In the genomic region with DNA sequence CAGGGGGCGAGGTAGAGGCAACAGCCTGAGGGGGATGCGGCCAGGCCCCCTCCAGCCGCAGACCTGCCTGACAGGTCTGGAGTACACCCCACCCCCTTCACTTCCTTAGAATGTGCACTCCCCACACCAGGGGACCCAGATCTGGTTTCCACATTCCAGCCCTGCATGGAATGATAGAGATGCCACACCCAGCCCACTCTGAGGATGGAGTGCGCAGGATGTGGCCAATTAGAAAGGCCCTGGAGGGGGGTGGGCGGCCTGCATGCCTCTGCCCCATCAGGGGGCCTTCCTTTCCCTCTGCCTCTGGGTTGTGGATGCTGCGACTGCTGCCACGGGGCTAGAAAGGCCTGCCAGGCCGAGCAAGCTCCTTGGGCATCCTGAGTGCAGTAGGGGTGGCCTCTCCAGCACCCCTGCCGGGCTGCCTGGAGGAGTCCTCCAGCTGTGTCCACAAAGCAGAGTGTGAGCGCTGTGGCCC, we compare ENCODE assay signal across 16 cellular contexts. TPM values are rescaled to one million over a fixed set of nuclear protein-coding genes. Genes with fewer than 3 reads are reported as not detected.
A peak's percentile ranks its signal among the peaks of the same experiment; 100 is the strongest.
DNase-seq lines count a peak whose midpoint lies in the region; ATAC-seq, FAIRE-seq and TF ChIP-seq lines count a peak whose summit lies in the region.
"Had no signal": no experiment of that assay in that cellular context is flagged by ENCODE, and none has a peak within 500 bp of the region (broad histone marks: within the 10 kb centered on the region; RNA-seq: fewer than 3 reads in every experiment).

No MANE protein-coding gene starts in this region.

- H3K36me3 Mint-ChIP-seq in MCF 10A (ENCODE audit: insufficient read depth, unreplicated experiment), result peaks cover 50% of the 10 kb centered on the region

- no peak overlapping the region for H3K4me3 Mint-ChIP-seq in MCF 10A (ENCODE audit: unreplicated experiment)
- H3K4me3 Mint-ChIP-seq: immature natural killer cell; naive thymus-derived CD4-positive, alpha-beta T cell had no signal

- BruUV-seq in MCF 10A (replicated peaks; lab: Mats Ljungman, UMichigan) (no TSS peak), HepG2 (replicated peaks; lab: Mats Ljungman, UMichigan) (no TSS peak)

- H3K9me3 Mint-ChIP-seq in MCF 10A (ENCODE audit: unreplicated experiment), result no peaks in the 10 kb centered on the region
- H3K9me3 Mint-ChIP-seq: immature natural killer cell had no signal

- no peaks in the 10 kb centered on the region for H3K79me2 ChIP-seq in HepG2 (ENCODE audit: insufficient read depth, low read length)

- no peaks in the 10 kb centered on the region for H3K27me3 ChIP-seq in breast epithelium
- no peaks in the 10 kb centered on the region for H3K27me3 ChIP-seq in HepG2 (ENCODE audit: control insufficient read depth in 1 of 2, insufficient read depth in 2 of 2, low read length in 2 of 2)
- H3K27me3 ChIP-seq: transverse colon had no signal

- no peak overlapping the region for H3K4me2 ChIP-seq in HepG2 (ENCODE audit: low read depth, low read length)

- no peak overlapping the region for H3K27ac Mint-ChIP-seq in MCF 10A (ENCODE audit: low read depth, unreplicated experiment)
- H3K27ac Mint-ChIP-seq: naive thymus-derived CD4-positive, alpha-beta T cell had no signal

- TF ChIP-seq POLR2A in breast epithelium (IDR thresholded peaks at IDR 0.05) (no peak), HepG2 (IDR thresholded peaks at IDR 0.05; ENCODE audit: insufficient read depth in 1 of 2, low read depth in 2 of 2, low read length in 2 of 2) (no peak)

- intact Hi-C loops in breast epithelium (cut with DNase I; ENCODE audit: low total_unique reads) (no loop called here), MCF 10A (cut with micrococcal nuclease) (no loop called here), HepG2 (cut with micrococcal nuclease; ENCODE audit: unreplicated experiment) (no loop called here)

- H3K9ac ChIP-seq in HepG2 (ENCODE audit: insufficient read depth, low read depth, low read length), result no peak overlapping the region

- TF ChIP-seq RAD21 in HepG2 (CRISPR knock-in tag; IDR thresholded peaks at IDR 0.05), result no peak

- POLR2A ChIA-PET in MCF 10A (lab: Yijun Ruan, JAX) (no interaction called here), HepG2 (lab: Yijun Ruan, JAX) (no interaction called here)

- TF ChIP-seq CTCF in breast epithelium (IDR thresholded peaks at IDR 0.05) (no peak), MCF 10A (IDR thresholded peaks at IDR 0.05; ENCODE audit: unreplicated experiment) (no peak), astrocyte of the cerebellum (IDR thresholded peaks at IDR 0.05; ENCODE audit: low read depth, low read length, missing control alignments) (peak; percentile 23), HepG2 (CRISPR knock-in tag; IDR thresholded peaks at IDR 0.05) (no peak)

- H3K9me3 ChIP-seq in breast epithelium (no peaks in the 10 kb centered on the region), HepG2 (ENCODE audit: low read length) (no peaks in the 10 kb centered on the region)
- H3K9me3 ChIP-seq: transverse colon had no signal

- no peaks in the 10 kb centered on the region for H3K36me3 ChIP-seq in breast epithelium
- peaks cover 23 to 45% of the 10 kb centered on the region in 2 experiments for H3K36me3 ChIP-seq in HepG2 (replicated peaks in 1 of 2; ENCODE audit: control insufficient read depth in 1 of 2, insufficient read depth in 2 of 2, low read length in 2 of 2)

- CTCF ChIA-PET in MCF 10A (lab: Yijun Ruan, JAX), result no interaction called here
- CTCF ChIA-PET in HepG2 (lab: Yijun Ruan, JAX; ENCODE audit: low intra/inter-chr PET ratio, low total read pairs), result no interaction called here

- 100% methylated on average over 3 of the region's 10 CpGs for WGBS in HepG2 (ENCODE audit: low lambda C conversion rate)

- H4K20me1 ChIP-seq in HepG2 (ENCODE audit: insufficient read depth, low read length), result 0 out of 2 replicates have a peak, but pooled peaks cover 3% of the 10 kb centered on the region

- no peaks in the 10 kb centered on the region for H3K4me1 Mint-ChIP-seq in MCF 10A (ENCODE audit: insufficient read depth, unreplicated experiment)
- H3K4me1 Mint-ChIP-seq: naive thymus-derived CD4-positive, alpha-beta T cell had no signal

- H2AFZ ChIP-seq in HepG2 (ENCODE audit: low read length), result no peak overlapping the region

- ATAC-seq in HepG2 (no peak), GM18873 (IDR thresholded peaks at IDR 0.05; ENCODE audit: low FRiP score, unreplicated experiment) (no peak)
- ATAC-seq: naive thymus-derived CD4-positive, alpha-beta T cell had no signal

- H3K4me1 ChIP-seq in breast epithelium (no peaks in the 10 kb centered on the region), HepG2 (ENCODE audit: insufficient read depth, low read length) (no peaks in the 10 kb centered on the region)

- TF ChIP-seq EP300 in HepG2 (IDR thresholded peaks at IDR 0.05; ENCODE audit: low read depth in 2 of 2, low read length in 2 of 2) (no peak), HepG2 (CRISPR knock-in tag; IDR thresholded peaks at IDR 0.05; ENCODE audit: borderline replicate concordance) (no peak)

- no peaks in the 10 kb centered on the region for H3K27me3 Mint-ChIP-seq in MCF 10A (ENCODE audit: insufficient read depth, unreplicated experiment)
- H3K27me3 Mint-ChIP-seq: naive thymus-derived CD4-positive, alpha-beta T cell had no signal

- no peak for DNase-seq in breast epithelium (ENCODE audit: low spot score in 2 of 2)
- no peak for DNase-seq in MCF 10A (ENCODE audit: unreplicated experiment)
- peak; percentile 57 for DNase-seq in astrocyte of the cerebellum (ENCODE audit: low read depth)
- peak; percentile 97 for DNase-seq in islet precursor cell
- no peak for DNase-seq in activated naive CD4-positive, alpha-beta T cell (lab: John Stamatoyannopoulos, UW)
- no peak for DNase-seq in HepG2 (ENCODE audit: low spot score)
- DNase-seq in GF-D8 (lab: John Stamatoyannopoulos, UW), result no peak
- DNase-seq: activated CD4-positive, CD25-positive, alpha-beta regulatory T cell treated with anti-CD3 and anti-CD28 coated beads, Interleukin-2, amount 50 U/mL, for 72 hours; DMS79 treated with DMSO at 0.1 percent for 48 hours; erythroblast; naive thymus-derived CD4-positive, alpha-beta T cell; SW 1271 had no signal

- in situ Hi-C loops in astrocyte of the cerebellum (cut with HindIII; ENCODE audit: low sequenced_read_pairs) (no loop called here), HepG2 (cut with HindIII; ENCODE audit: extremely low pct_ligation_motif_present, low pct_unique_long_range_greater_than_20kb) (no loop called here)

- H3K4me3 ChIP-seq in breast epithelium, result no peak overlapping the region
- H3K4me3 ChIP-seq in astrocyte of the cerebellum (ENCODE audit: low read depth, low read length), result no peak overlapping the region
- H3K4me3 ChIP-seq in HepG2 (replicated peaks in 1 of 3; ENCODE audit: insufficient read depth in 1 of 3, low read depth in 2 of 3, low read length in 3 of 3), result no peak overlapping the region
- H3K4me3 ChIP-seq: transverse colon had no signal

- H3K27ac ChIP-seq in breast epithelium, result peak overlapping the region; percentile 12 to 40
- H3K27ac ChIP-seq in HepG2 (ENCODE audit: extremely low read length, insufficient read depth, low read length), result no peak overlapping the region

- FAIRE-seq in HepG2 (lab: Jason Lieb, UNC), result no peak

RNA-seq across cellular contexts. Expression of a gene that starts 28.2 kb away (rescaled TPM):
- total RNA-seq in breast epithelium (1 to 10 TPM; 1.9 to 9.4 (median 3.9) TPM), MCF 10A (2022) (not detected in 2 replicates), HepG2 (2016; rRNA removed; fragmentation: Illumina TruSeq; extraction: Trizol) (0.15 TPM in 1 of 2 replicates, not detected in the other)
- total RNA-seq in HepG2 (2016; cell fraction: cytosol; rRNA removed; fragmentation: Illumina TruSeq; extraction: Trizol; ENCODE audit: low read depth), result not detected in 2 replicates
- 0.02 TPM in 1 of 2 replicates, not detected in the other for total RNA-seq in HepG2 (2016; cell fraction: insoluble cytoplasmic fraction; rRNA removed; fragmentation: Illumina TruSeq; extraction: Trizol)
- total RNA-seq in HepG2 (2016; cell fraction: membrane; rRNA removed; fragmentation: Illumina TruSeq; extraction: Trizol), result not detected in 2 replicates
- total RNA-seq in HepG2 (2016; cell fraction: nucleus; rRNA removed; fragmentation: Illumina TruSeq; extraction: Trizol), result not detected in 2 replicates
- 0.04 and 0.11 TPM in 2 replicates for polyA plus RNA-seq in HepG2 (2011; rRNA removed)
- polyA plus RNA-seq in HepG2 (2011; cell fraction: cytosol; rRNA removed), result 0.03 and 0.11 TPM in 2 replicates
- 0.05 and 0.13 TPM in 2 replicates for polyA plus RNA-seq in HepG2 (2011; cell fraction: nucleus; rRNA removed)
- 0.08 and 0.09 TPM in 2 replicates for polyA plus RNA-seq in HepG2 (2012)
- not detected in 2 replicates for polyA plus RNA-seq in HepG2 (2016; cell fraction: cytosol; fragmentation: Illumina TruSeq; extraction: Trizol; ENCODE audit: low read depth)
- polyA plus RNA-seq in HepG2 (2016; cell fraction: insoluble cytoplasmic fraction; fragmentation: Illumina TruSeq; extraction: Trizol; ENCODE audit: low read depth), result not detected in 2 replicates
- polyA plus RNA-seq in HepG2 (2016; cell fraction: membrane; fragmentation: Illumina TruSeq; extraction: Trizol; ENCODE audit: low read depth), result not detected in 2 replicates
- polyA plus RNA-seq in HepG2 (2016; cell fraction: nucleus; fragmentation: Illumina TruSeq; extraction: Trizol; ENCODE audit: insufficient read depth, low read depth), result 0.11 TPM in 1 of 2 replicates, not detected in the other
- 0.10 and 0.33 TPM in 2 replicates for polyA minus RNA-seq in HepG2 (2011; rRNA and poly(A)+ RNA removed; ENCODE audit: low replicate concordance)
- 0.20 TPM in 1 of 2 replicates, not detected in the other for polyA minus RNA-seq in HepG2 (2011; cell fraction: cytosol; rRNA and poly(A)+ RNA removed)
- not detected in 2 replicates for polyA minus RNA-seq in HepG2 (2011; cell fraction: nucleus; rRNA and poly(A)+ RNA removed)
- total RNA-seq: M059J had no signal
- polyA plus RNA-seq: immature natural killer cell; naive thymus-derived CD4-positive, alpha-beta T cell had no signal

RNA-seq across cellular contexts. Expression of a gene that starts 29.1 kb away (rescaled TPM):
- 10 to 100 TPM; 15.4 to 17.9 (median 16.0) TPM for total RNA-seq in breast epithelium
- total RNA-seq in MCF 10A (2022), result 17.7 and 20.0 TPM in 2 replicates
- total RNA-seq in HepG2 (2016; rRNA removed; fragmentation: Illumina TruSeq; extraction: Trizol), result 12.8 and 14.3 TPM in 2 replicates
- total RNA-seq in HepG2 (2016; cell fraction: cytosol; rRNA removed; fragmentation: Illumina TruSeq; extraction: Trizol; ENCODE audit: low read depth), result 2.3 and 2.9 TPM in 2 replicates
- total RNA-seq in HepG2 (2016; cell fraction: insoluble cytoplasmic fraction; rRNA removed; fragmentation: Illumina TruSeq; extraction: Trizol), result 11.6 and 13.1 TPM in 2 replicates
- 4.8 and 4.9 TPM in 2 replicates for total RNA-seq in HepG2 (2016; cell fraction: membrane; rRNA removed; fragmentation: Illumina TruSeq; extraction: Trizol)
- total RNA-seq in HepG2 (2016; cell fraction: nucleus; rRNA removed; fragmentation: Illumina TruSeq; extraction: Trizol), result 11.8 and 13.5 TPM in 2 replicates
- 15.9 and 22.2 TPM in 2 replicates for polyA plus RNA-seq in HepG2 (2011; rRNA removed)
- polyA plus RNA-seq in HepG2 (2011; cell fraction: cytosol; rRNA removed), result 11.2 and 19.2 TPM in 2 replicates
- polyA plus RNA-seq in HepG2 (2011; cell fraction: nucleus; rRNA removed), result 47.3 and 47.9 TPM in 2 replicates
- polyA plus RNA-seq in HepG2 (2012), result 12.7 and 15.0 TPM in 2 replicates
- polyA plus RNA-seq in HepG2 (2016; cell fraction: cytosol; fragmentation: Illumina TruSeq; extraction: Trizol; ENCODE audit: low read depth), result 1.2 and 1.7 TPM in 2 replicates
- polyA plus RNA-seq in HepG2 (2016; cell fraction: insoluble cytoplasmic fraction; fragmentation: Illumina TruSeq; extraction: Trizol; ENCODE audit: low read depth), result 11.3 and 13.8 TPM in 2 replicates
- 3.3 and 3.4 TPM in 2 replicates for polyA plus RNA-seq in HepG2 (2016; cell fraction: membrane; fragmentation: Illumina TruSeq; extraction: Trizol; ENCODE audit: low read depth)
- polyA plus RNA-seq in HepG2 (2016; cell fraction: nucleus; fragmentation: Illumina TruSeq; extraction: Trizol; ENCODE audit: insufficient read depth, low read depth), result 22.8 and 23.0 TPM in 2 replicates
- polyA minus RNA-seq in HepG2 (2011; rRNA and poly(A)+ RNA removed; ENCODE audit: low replicate concordance), result 12.7 and 34.2 TPM in 2 replicates
- polyA minus RNA-seq in HepG2 (2011; cell fraction: cytosol; rRNA and poly(A)+ RNA removed), result 9.8 and 12.7 TPM in 2 replicates
- polyA minus RNA-seq in HepG2 (2011; cell fraction: nucleus; rRNA and poly(A)+ RNA removed), result 14.4 and 15.1 TPM in 2 replicates

Comparison
In these comparisons a context has a peak if more than half of its experiments do, and no peak if none do; other contexts are left out.
1. DNase-seq: peak in astrocyte of the cerebellum (single experiment) and islet precursor cell (single experiment); none in breast epithelium (0 of 2), MCF 10A (single experiment), activated naive CD4-positive, alpha-beta T cell (0 of 4), HepG2 (single experiment) and GF-D8 (single experiment).